7 cellular contexts compared by ENCODE assay signal in genomic region chr3:71423151-71423906, GRCh38.
A peak's percentile ranks its signal among the peaks of the same experiment; 100 is the strongest.
DNase-seq lines count a peak whose midpoint lies in the region; ATAC-seq and TF ChIP-seq lines count a peak whose summit lies in the region.

No MANE protein-coding gene starts in this region.

- H3K79me2 ChIP-seq in H9 (ENCODE audit: insufficient read depth, low read length), result no peaks in the 10 kb centered on the region
- no peaks in the 10 kb centered on the region for H3K79me2 ChIP-seq in neural progenitor cell (ENCODE audit: low read depth)

- no CpG with 5 or more reads among the region's 12 CpGs for WGBS in H9 (ENCODE audit: extremely low coverage, insufficient read length, low lambda C conversion rate)

- no peak overlapping the region for H2BK120ac ChIP-seq in H9 (ENCODE audit: low read depth, low read length, poor library complexity, severe bottlenecking)

- no peak overlapping the region for H2BK12ac ChIP-seq in H9 (ENCODE audit: insufficient read length, low read depth, low read length)

- no peak overlapping the region for H2BK20ac ChIP-seq in H9 (ENCODE audit: low read depth, low read length, poor library complexity, severe bottlenecking)

- H3K36me3 ChIP-seq in colonic mucosa (no peaks in the 10 kb centered on the region), neural progenitor cell (no peaks in the 10 kb centered on the region)

- H3K27ac Mint-ChIP-seq in H9 (0 out of 7 replicates have a peak overlapping the region, but pooled peaks of 1 of the 3 experiments have one; percentile 17), neural progenitor cell (no peak overlapping the region)

- no peaks in the 10 kb centered on the region for H3K9me3 Mint-ChIP-seq in H9
- peaks cover 7% of the 10 kb centered on the region for H3K9me3 Mint-ChIP-seq in neural progenitor cell

- no peak overlapping the region for H3T11ph ChIP-seq in H9 (ENCODE audit: low read length)

- H2AK5ac ChIP-seq in H9 (ENCODE audit: insufficient read length, low read length), result no peak overlapping the region

- H3K4me3 ChIP-seq in colonic mucosa (no peak overlapping the region), neural progenitor cell (no peak overlapping the region), dorsolateral prefrontal cortex (no peak overlapping the region)

- H3K4ac ChIP-seq in H9 (ENCODE audit: low read depth, low read length), result no peak overlapping the region

- no peak overlapping the region for H3K9ac ChIP-seq in H9 (ENCODE audit: extremely low read depth, insufficient read length, low read length)
- H3K9ac ChIP-seq in colonic mucosa (ENCODE audit: low read depth in 2 of 2, low read length in 2 of 2), result no peak overlapping the region
- no peak overlapping the region for H3K9ac ChIP-seq in neural progenitor cell

- no peak overlapping the region for H2AFZ ChIP-seq in H9 (ENCODE audit: low read length)
- no peak overlapping the region for H2AFZ ChIP-seq in neural progenitor cell (replicated peaks)

- H3K4me2 ChIP-seq in H9 (ENCODE audit: insufficient read depth, insufficient read length, low read length) (no peak overlapping the region), neural progenitor cell (no peak overlapping the region)

- 0 out of 2 replicates have a peak, but pooled peaks cover 2% of the 10 kb centered on the region for H3K4me1 ChIP-seq in H9 (ENCODE audit: insufficient read depth, low read length)
- H3K4me1 ChIP-seq in colonic mucosa, result peaks cover 5% of the 10 kb centered on the region
- H3K4me1 ChIP-seq in neural progenitor cell, result no peaks in the 10 kb centered on the region

- H3K36me3 Mint-ChIP-seq in H9 (ENCODE audit: insufficient read depth in 1 of 3, low read depth in 3 of 3), result no peaks in the 10 kb centered on the region
- peaks cover 3% of the 10 kb centered on the region for H3K36me3 Mint-ChIP-seq in neural progenitor cell

- no peaks in the 10 kb centered on the region for H3K9me3 ChIP-seq in H9 (ENCODE audit: control insufficient read depth, low read depth, low read length)
- H3K9me3 ChIP-seq in colonic mucosa, result no peaks in the 10 kb centered on the region
- H3K9me3 ChIP-seq in neural progenitor cell (ENCODE audit: low read depth), result no peaks in the 10 kb centered on the region

- H4K20me1 ChIP-seq in H9 (ENCODE audit: control insufficient read depth, insufficient read depth, insufficient read length) (peaks cover 2% of the 10 kb centered on the region), neural progenitor cell (ENCODE audit: low read depth) (no peaks in the 10 kb centered on the region)

- H2BK15ac ChIP-seq in H9 (ENCODE audit: low read depth, low read length), result no peak overlapping the region

- H3K4me3 Mint-ChIP-seq in H9 (no peak overlapping the region; a peak in 1 of 5 replicates), neural progenitor cell (no peak overlapping the region)

- intact Hi-C loops in colonic mucosa (cut with DNase I), result no loop called here
- intact Hi-C loops in posterior vena cava (cut with DNase I), result no loop called here
- intact Hi-C loops in dorsolateral prefrontal cortex (cut with DNase I), result no loop called here

- no peaks in the 10 kb centered on the region for H3F3A ChIP-seq in neural progenitor cell (ENCODE audit: low read depth)

- no peaks in the 10 kb centered on the region for H3K27me3 Mint-ChIP-seq in H9 (ENCODE audit: low read depth)
- H3K27me3 Mint-ChIP-seq in neural progenitor cell (ENCODE audit: insufficient read depth, low read depth), result peaks cover 4% of the 10 kb centered on the region

- no peak overlapping the region for H4K8ac ChIP-seq in H9 (replicated peaks; ENCODE audit: insufficient read length, low read depth, low read length)

- no peak overlapping the region for H3K56ac ChIP-seq in H9 (ENCODE audit: insufficient read length, low read depth, low read length)

- no peak for ATAC-seq in GM18909 (IDR thresholded peaks at IDR 0.05; ENCODE audit: poor library complexity, unreplicated experiment)

- H3K23me2 ChIP-seq in H9 (ENCODE audit: insufficient read length, low read depth, low read length, poor library complexity, severe bottlenecking), result no peaks in the 10 kb centered on the region

- no peaks in the 10 kb centered on the region for H3K79me1 ChIP-seq in H9 (ENCODE audit: insufficient read depth, low read depth, low read length, poor library complexity, severe bottlenecking)

- no peak overlapping the region for H3K14ac ChIP-seq in H9 (ENCODE audit: insufficient read depth, low read length)

- H3K27ac ChIP-seq in H9 (ENCODE audit: insufficient read length, low read depth, low read length), result no peak overlapping the region
- no peak overlapping the region for H3K27ac ChIP-seq in colonic mucosa
- no peak overlapping the region for H3K27ac ChIP-seq in neural progenitor cell
- no peak overlapping the region for H3K27ac ChIP-seq in dorsolateral prefrontal cortex

- no peak overlapping the region for H3K23ac ChIP-seq in H9 (ENCODE audit: insufficient read length, low read depth, low read length)

- no peaks in the 10 kb centered on the region for H3K27me3 ChIP-seq in H9 (ENCODE audit: insufficient read depth, low read length)
- H3K27me3 ChIP-seq in colonic mucosa, result no peaks in the 10 kb centered on the region
- no peaks in the 10 kb centered on the region for H3K27me3 ChIP-seq in neural progenitor cell
- H3K27me3 ChIP-seq in dorsolateral prefrontal cortex, result no peaks in the 10 kb centered on the region

- no peak overlapping the region for H2BK5ac ChIP-seq in H9 (ENCODE audit: insufficient read length, low read length)

- peak; percentile 39; the same call in 2 of the 3 replicates for TF ChIP-seq CTCF in H9 (conservative IDR thresholded peaks at IDR 0.05)
- TF ChIP-seq CTCF in colonic mucosa (IDR thresholded peaks at IDR 0.05), result no peak
- no peak for TF ChIP-seq CTCF in neural progenitor cell (IDR thresholded peaks at IDR 0.05)
- no peak for TF ChIP-seq CTCF in dorsolateral prefrontal cortex (IDR thresholded peaks at IDR 0.05 in 54 of 56, conservative IDR thresholded peaks at IDR 0.05 in 2 of 56; ENCODE audit: low read depth in 1 of 56, partially characterized antibody in 56 of 56)

- H4K5ac ChIP-seq in H9 (ENCODE audit: insufficient read length, low read depth, low read length), result no peak overlapping the region

- H3K4me1 Mint-ChIP-seq in H9, result peaks cover 8 to 9% of the 10 kb centered on the region in 2 experiments; a peak in 1 of 4 replicates
- H3K4me1 Mint-ChIP-seq in neural progenitor cell, result peaks cover 3% of the 10 kb centered on the region

- H4K91ac ChIP-seq in H9 (ENCODE audit: insufficient read length, low read depth, low read length), result no peak overlapping the region

- H3K18ac ChIP-seq in H9 (ENCODE audit: insufficient read length, low read depth, low read length), result no peak overlapping the region

- DNase-seq in H9, result no peak
- DNase-seq in NCI-H345 treated with DMSO at 0.1 percent for 48 hours (lab: John Stamatoyannopoulos, UW; ENCODE audit: unreplicated experiment), result peak; percentile 99
- peak; percentile 49 for DNase-seq in colonic mucosa
- DNase-seq in neural progenitor cell (ENCODE audit: low spot score), result peak; percentile 13
- no peak for DNase-seq in posterior vena cava (ENCODE audit: low spot score)
- DNase-seq in dorsolateral prefrontal cortex, result no peak

Comparison
In these comparisons a context has a peak if more than half of its experiments do, and no peak if none do; other contexts are left out.
1. DNase-seq: peak in NCI-H345 treated with DMSO at 0.1 percent for 48 hours (single experiment), colonic mucosa (single experiment) and neural progenitor cell (single experiment); none in H9 (single experiment), posterior vena cava (single experiment) and dorsolateral prefrontal cortex (0 of 10).